ENCODE assay signal across 8 cellular contexts in genomic region chr6:127483399-127484055, GRCh38. TPM values are rescaled to one million over a fixed set of nuclear protein-coding genes. Genes with fewer than 3 reads are reported as not detected.
A peak's percentile ranks its signal among the peaks of the same experiment; 100 is the strongest.
DNase-seq lines count a peak whose midpoint lies in the region; ATAC-seq and TF ChIP-seq lines count a peak whose summit lies in the region.

No MANE protein-coding gene starts in this region.

- H3K4me3 Mint-ChIP-seq in CD8-positive, alpha-beta memory T cell = peak overlapping the region; percentile 73 to 89 (median 77)
- peak overlapping the region in 3 of 4 donors; percentile 57 to 81 (median 71) for H3K4me3 Mint-ChIP-seq in IgD-negative memory B cell

- POLR2A ChIA-PET in CD8-positive, alpha-beta memory T cell (lab: Charles Lee) = no interaction called here

- H3K27ac Mint-ChIP-seq in CD8-positive, alpha-beta memory T cell = peak overlapping the region in 7 of 8 donors; percentile 26 to 88 (median 56)
- H3K27ac Mint-ChIP-seq in IgD-negative memory B cell = peak overlapping the region in 1 of 3 donors; percentile 69

- no peaks in the 10 kb centered on the region for H3K27me3 ChIP-seq in CD8-positive, alpha-beta memory T cell (ENCODE audit: insufficient read depth, low read length, poor library complexity, severe bottlenecking)

- no peaks in the 10 kb centered on the region for H3K9me3 ChIP-seq in CD8-positive, alpha-beta memory T cell (ENCODE audit: low read length)

- no peak overlapping the region for H3K27ac ChIP-seq in CD8-positive, alpha-beta memory T cell (ENCODE audit: low read depth, low read length)

- H3K27me3 Mint-ChIP-seq in CD8-positive, alpha-beta memory T cell = no peaks in the 10 kb centered on the region
- no peaks in the 10 kb centered on the region for H3K27me3 Mint-ChIP-seq in IgD-negative memory B cell

- H3K4me1 Mint-ChIP-seq in CD8-positive, alpha-beta memory T cell = peaks cover 15 to 24% (median 19%) of the 10 kb centered on the region in 3 donors
- H3K4me1 Mint-ChIP-seq in IgD-negative memory B cell = peaks cover 10 to 15% (median 13%) of the 10 kb centered on the region in 3 donors

- CTCF ChIA-PET in CD8-positive, alpha-beta memory T cell (lab: Charles Lee) = interaction anchor here (1.0 to 3.5 kb wide), 2 partner anchors 32 to 217 kb away, joined by 3 to 28 read pairs; partner anchors contain the start of gene RNF146

- no peaks in the 10 kb centered on the region for H3K36me3 ChIP-seq in CD8-positive, alpha-beta memory T cell (ENCODE audit: insufficient read depth, low read length)

- no peak for TF ChIP-seq CTCF in fibroblast of villous mesenchyme (IDR thresholded peaks at IDR 0.05; ENCODE audit: insufficient read depth, low read depth, low read length)

- H3K4me3 ChIP-seq in CD8-positive, alpha-beta memory T cell (ENCODE audit: low read length) = peak overlapping the region; percentile 45
- peak overlapping the region; percentile 7 for H3K4me3 ChIP-seq in fibroblast of villous mesenchyme (ENCODE audit: low read depth, low read length)

- DNase-seq in CD8-positive, alpha-beta memory T cell = no peak
- no peak for DNase-seq in fibroblast of villous mesenchyme (ENCODE audit: low read depth)
- DNase-seq in activated CD4-positive, CD25-positive, alpha-beta regulatory T cell (lab: John Stamatoyannopoulos, UW) = no peak
- no peak for DNase-seq in stimulated activated naive CD4-positive, alpha-beta T cell treated with Interleukin-2 at 50 U/mL for 16 hours (lab: John Stamatoyannopoulos, UW)
- no peak for DNase-seq in stimulated activated CD4-positive, alpha-beta T cell treated with anti-CD3 and anti-CD28 coated beads, Interleukin-1b, Interleukin-23, amount 100 ng/mL, for 48 hours

- peaks cover 0 to 3% (median under 1%) of the 10 kb centered on the region in 3 donors for H3K36me3 Mint-ChIP-seq in CD8-positive, alpha-beta memory T cell
- peaks cover 2% of the 10 kb centered on the region for H3K36me3 Mint-ChIP-seq in IgD-negative memory B cell

- H3K9me3 Mint-ChIP-seq in CD8-positive, alpha-beta memory T cell = no peaks in the 10 kb centered on the region
- H3K9me3 Mint-ChIP-seq in IgD-negative memory B cell = peaks cover 0 to 2% (median 0%) of the 10 kb centered on the region in 3 donors

- peaks cover 14% of the 10 kb centered on the region for H3K4me1 ChIP-seq in CD8-positive, alpha-beta memory T cell (ENCODE audit: insufficient read depth, low read length)

- ATAC-seq in GM21619 (IDR thresholded peaks at IDR 0.05; ENCODE audit: unreplicated experiment) (peak; percentile 19), HG02571 (IDR thresholded peaks at IDR 0.05; ENCODE audit: unreplicated experiment) (no peak)

RNA-seq across cellular contexts. Expression of gene KIAA0408, which starts 24.3 kb away (rescaled TPM):
- 10 to 100 TPM in 1 of 2 experiments, 1 to 10 TPM in 1; 9.0 to 11.0 TPM for total RNA-seq in CD8-positive, alpha-beta memory T cell
- 0.76 TPM for polyA plus RNA-seq in CD8-positive, alpha-beta memory T cell
- polyA plus RNA-seq in IgD-negative memory B cell = 0.76 TPM
- total RNA-seq in fibroblast of villous mesenchyme = 0.64 and 1.3 TPM in 2 replicates
